ENCODE assay signal across 9 cellular contexts in genomic region chr7:43362652-43363428, GRCh38.
DNase-seq lines count a peak whose midpoint lies in the region; ATAC-seq and TF ChIP-seq lines count a peak whose summit lies in the region.
"Had no signal": no experiment of that assay in that cellular context is flagged by ENCODE, and none has a peak within 500 bp of the region (broad histone marks: within the 10 kb centered on the region; RNA-seq: fewer than 3 reads in every experiment).

No MANE protein-coding gene starts in this region.

- H3K4me2 ChIP-seq in PC-3 (ENCODE audit: low read length): no peak overlapping the region

- no peaks in the 10 kb centered on the region for H3K36me3 ChIP-seq in PC-3 (ENCODE audit: low read depth, low read length)
- H3K36me3 ChIP-seq: thoracic aorta had no signal

- no peaks in the 10 kb centered on the region for H3F3A ChIP-seq in PC-3 (ENCODE audit: low read length, unreplicated experiment)

- no peak overlapping the region for H2AFZ ChIP-seq in PC-3 (ENCODE audit: low read length)

- ATAC-seq in GM18868 (IDR thresholded peaks at IDR 0.05; ENCODE audit: unreplicated experiment) (peak; percentile 65), PC-3 (peak; percentile 13; the same call in 1 of the 2 replicates), foreskin keratinocyte (peak; percentile 59), HG03565 (IDR thresholded peaks at IDR 0.05; ENCODE audit: unreplicated experiment) (no peak)
- ATAC-seq in stimulated activated naive CD8-positive, alpha-beta T cell treated with anti-CD3 and anti-CD28 coated beads, Interleukin-15, amount 100 ng/mL, for 72 hours: no peak

- H3K9me3 ChIP-seq in PC-3 (ENCODE audit: low read length): no peaks in the 10 kb centered on the region
- H3K9me3 ChIP-seq: thoracic aorta had no signal

- no peaks in the 10 kb centered on the region for H4K20me1 ChIP-seq in PC-3 (ENCODE audit: low read length)

- CTCF ChIA-PET in PC-3 (lab: Charles Lee): no interaction called here

- peak; percentile 85 for DNase-seq in A172 (ENCODE audit: low spot score)
- peak; percentile 48 for DNase-seq in PC-3
- peak; percentile 60 to 88 for DNase-seq in foreskin keratinocyte
- DNase-seq in mucosa of gallbladder (ENCODE audit: low spot score): no peak
- no peak for DNase-seq in stimulated activated naive CD8-positive, alpha-beta T cell treated with anti-CD3 and anti-CD28 coated beads, Interleukin-15, amount 100 ng/mL, for 72 hours
- DNase-seq in activated CD4-positive, alpha-beta T cell treated with anti-CD3 and anti-CD28 coated beads, Interleukin-2, amount 50 U/mL, for 48 hours: no peak

- no peak overlapping the region for H3K27ac ChIP-seq in PC-3 (ENCODE audit: low read length)
- H3K27ac ChIP-seq in foreskin keratinocyte: no peak overlapping the region
- H3K27ac ChIP-seq: thoracic aorta had no signal

- no peaks in the 10 kb centered on the region for H3K4me1 Mint-ChIP-seq in stimulated activated naive CD8-positive, alpha-beta T cell treated with anti-CD3 and anti-CD28 coated beads, Interleukin-15, amount 100 ng/mL, for 72 hours

- no peak overlapping the region for H3K9ac ChIP-seq in PC-3 (ENCODE audit: low read length)

- no peaks in the 10 kb centered on the region for H3K9me3 Mint-ChIP-seq in stimulated activated naive CD8-positive, alpha-beta T cell treated with anti-CD3 and anti-CD28 coated beads, Interleukin-15, amount 100 ng/mL, for 72 hours

- H3K4me3 Mint-ChIP-seq in stimulated activated naive CD8-positive, alpha-beta T cell treated with anti-CD3 and anti-CD28 coated beads, Interleukin-15, amount 100 ng/mL, for 72 hours: no peak overlapping the region

- H3K27me3 ChIP-seq in PC-3 (ENCODE audit: low read length) (no peaks in the 10 kb centered on the region), foreskin keratinocyte (no peaks in the 10 kb centered on the region)

- H3K4me1 ChIP-seq in PC-3 (ENCODE audit: insufficient read depth, low read length) (no peaks in the 10 kb centered on the region), foreskin keratinocyte (no peaks in the 10 kb centered on the region)

- intact Hi-C loops in PC-3 (cut with micrococcal nuclease): no loop called here

- TF ChIP-seq CTCF in PC-3 (conservative IDR thresholded peaks at IDR 0.05; ENCODE audit: low read depth, low read length) (no peak), foreskin keratinocyte (conservative IDR thresholded peaks at IDR 0.05) (no peak)

- H3K9me2 ChIP-seq in PC-3 (replicated peaks; ENCODE audit: low read length): no peaks in the 10 kb centered on the region

- BruUV-seq in PC-3 (replicated peaks; lab: Mats Ljungman, UMichigan): no TSS peak

- no peak overlapping the region for H3K4me3 ChIP-seq in PC-3 (ENCODE audit: low read length)
- H3K4me3 ChIP-seq: thoracic aorta had no signal

- H3K27me3 Mint-ChIP-seq in stimulated activated naive CD8-positive, alpha-beta T cell treated with anti-CD3 and anti-CD28 coated beads, Interleukin-15, amount 100 ng/mL, for 72 hours: peaks cover 9% of the 10 kb centered on the region

- no peaks in the 10 kb centered on the region for H3K79me2 ChIP-seq in PC-3 (ENCODE audit: low read length)

- no peak overlapping the region for H3K27ac Mint-ChIP-seq in stimulated activated naive CD8-positive, alpha-beta T cell treated with anti-CD3 and anti-CD28 coated beads, Interleukin-15, amount 100 ng/mL, for 72 hours

- POLR2A ChIA-PET in PC-3 (lab: Charles Lee; ENCODE audit: unreplicated experiment): interaction anchor here (0.6 kb wide), 1 partner anchor 79 kb away, joined by 5 read pairs; no protein-coding TSS in a partner anchor

Comparison
In these comparisons a context has a peak if more than half of its experiments do, and no peak if none do; other contexts are left out.
1. DNase-seq: peak in A172 (single experiment), PC-3 (single experiment) and foreskin keratinocyte (2 of 2); none in mucosa of gallbladder (single experiment), stimulated activated naive CD8-positive, alpha-beta T cell treated with anti-CD3 and anti-CD28 coated beads, Interleukin-15, amount 100 ng/mL, for 72 hours (0 of 2) and activated CD4-positive, alpha-beta T cell treated with anti-CD3 and anti-CD28 coated beads, Interleukin-2, amount 50 U/mL, for 48 hours (0 of 2).
2. ATAC-seq: peak in GM18868 (single experiment), PC-3 (single experiment) and foreskin keratinocyte (single experiment); none in HG03565 (single experiment) and stimulated activated naive CD8-positive, alpha-beta T cell treated with anti-CD3 and anti-CD28 coated beads, Interleukin-15, amount 100 ng/mL, for 72 hours (single experiment).